8 cellular contexts compared by ENCODE assay signal in the genomic region with DNA sequence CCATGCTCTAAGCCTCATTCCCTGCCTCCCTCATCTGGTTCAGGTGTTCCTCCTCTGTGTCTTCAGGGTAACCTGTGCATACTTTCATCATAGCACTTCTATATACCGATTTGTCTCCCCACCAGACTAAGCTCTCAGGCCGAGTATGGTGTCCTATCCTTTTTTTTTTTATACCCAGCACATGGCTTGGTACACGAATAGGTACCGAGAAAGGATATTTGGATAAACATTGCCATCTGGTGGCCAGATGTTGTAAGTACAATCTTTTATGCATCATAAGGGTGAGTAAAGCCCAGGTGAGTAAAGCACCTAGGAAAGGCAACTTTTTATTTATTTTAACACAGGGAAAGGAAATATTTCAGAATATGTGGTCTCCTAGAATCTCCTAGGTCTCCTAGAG.
A peak's percentile ranks its signal among the peaks of the same experiment; 100 is the strongest.
DNase-seq lines count a peak whose midpoint lies in the region; ATAC-seq and TF ChIP-seq lines count a peak whose summit lies in the region.

No MANE protein-coding gene starts in this region.

- H3K4me1 ChIP-seq in MM.1S (ENCODE audit: low read length): no peaks in the 10 kb centered on the region
- no peaks in the 10 kb centered on the region for H3K4me1 ChIP-seq in esophagus muscularis mucosa
- H3K4me1 ChIP-seq in osteoblast (ENCODE audit: insufficient read depth, low read length): no peaks in the 10 kb centered on the region

- H3K36me3 ChIP-seq in MM.1S (replicated peaks; ENCODE audit: insufficient read depth, low read length) (no peaks in the 10 kb centered on the region), esophagus muscularis mucosa (no peaks in the 10 kb centered on the region), osteoblast (ENCODE audit: insufficient read depth, low read length) (no peaks in the 10 kb centered on the region)

- H3K4me3 Mint-ChIP-seq in activated CD4-positive, alpha-beta T cell treated with anti-CD3 and anti-CD28 coated beads for 36 hours: no peak overlapping the region
- no peak overlapping the region for H3K4me3 Mint-ChIP-seq in T-cell

- POLR2A ChIA-PET in activated CD4-positive, alpha-beta T cell treated with anti-CD3 and anti-CD28 coated beads for 36 hours (lab: Charles Lee): no interaction called here
- POLR2A ChIA-PET in T-cell (lab: Charles Lee): no interaction called here

- H4K20me1 ChIP-seq in MM.1S (ENCODE audit: insufficient read depth, low read length) (no peaks in the 10 kb centered on the region), osteoblast (ENCODE audit: insufficient read depth, low read length) (no peaks in the 10 kb centered on the region)

- H3K27ac ChIP-seq in MM.1S (ENCODE audit: low read length) (no peak overlapping the region), esophagus muscularis mucosa (replicated peaks in 1 of 4) (no peak overlapping the region), osteoblast (ENCODE audit: low read depth, low read length) (no peak overlapping the region), coronary artery (no peak overlapping the region)

- CTCF ChIA-PET in activated CD4-positive, alpha-beta T cell treated with anti-CD3 and anti-CD28 coated beads for 36 hours (lab: Charles Lee): interaction anchor here (0.5 to 1.7 kb wide), 10 partner anchors 11 to 872 kb away, joined by 3 to 6 read pairs (median 4); a partner anchor contains a TSS
- CTCF ChIA-PET in T-cell (lab: Charles Lee): interaction anchor here (0.6 to 1.7 kb wide), 12 partner anchors 10 to 1956 kb away, joined by 3 to 10 read pairs (median 4); no protein-coding TSS in a partner anchor

- no peaks in the 10 kb centered on the region for H3K79me2 ChIP-seq in MM.1S (ENCODE audit: low read length)
- H3K79me2 ChIP-seq in osteoblast (ENCODE audit: insufficient read depth, low read length): no peaks in the 10 kb centered on the region

- H3K36me3 Mint-ChIP-seq in activated CD4-positive, alpha-beta T cell treated with anti-CD3 and anti-CD28 coated beads for 36 hours (ENCODE audit: low read depth): peaks cover 5% of the 10 kb centered on the region
- peaks cover 15% of the 10 kb centered on the region for H3K36me3 Mint-ChIP-seq in T-cell

- H3K27ac Mint-ChIP-seq in activated CD4-positive, alpha-beta T cell treated with anti-CD3 and anti-CD28 coated beads for 36 hours: no peak overlapping the region
- peak overlapping the region in 1 of 2 donors; percentile 66 for H3K27ac Mint-ChIP-seq in T-cell

- no peak overlapping the region for H3K9ac ChIP-seq in MM.1S (ENCODE audit: low read length)

- no peaks in the 10 kb centered on the region for H3K4me1 Mint-ChIP-seq in activated CD4-positive, alpha-beta T cell treated with anti-CD3 and anti-CD28 coated beads for 36 hours
- H3K4me1 Mint-ChIP-seq in T-cell: peaks cover 0 to 7% (median 5%) of the 10 kb centered on the region in 3 donors

- H3K9me3 ChIP-seq in MM.1S (replicated peaks; ENCODE audit: insufficient read depth, low read length) (no peaks in the 10 kb centered on the region), esophagus muscularis mucosa (no peaks in the 10 kb centered on the region), osteoblast (ENCODE audit: low read depth, low read length) (no peaks in the 10 kb centered on the region)

- H3K27me3 Mint-ChIP-seq in activated CD4-positive, alpha-beta T cell treated with anti-CD3 and anti-CD28 coated beads for 36 hours: no peaks in the 10 kb centered on the region
- H3K27me3 Mint-ChIP-seq in T-cell: peaks cover 0 to 16% of the 10 kb centered on the region in 2 donors

- H3K27me3 ChIP-seq in MM.1S (replicated peaks; ENCODE audit: insufficient read depth, low read length) (no peaks in the 10 kb centered on the region), esophagus muscularis mucosa (no peaks in the 10 kb centered on the region), osteoblast (ENCODE audit: insufficient read depth, low read length) (peaks cover 10% of the 10 kb centered on the region)

- TF ChIP-seq EP300 in esophagus muscularis mucosa (IDR thresholded peaks at IDR 0.05): no peak

- no peak for TF ChIP-seq POLR2A in esophagus muscularis mucosa (IDR thresholded peaks at IDR 0.05; ENCODE audit: low read depth)

- H3F3A ChIP-seq in MM.1S (ENCODE audit: insufficient read depth, low read length): no peaks in the 10 kb centered on the region

- 30% methylated on average over 4 of the region's 4 CpGs for WGBS in esophagus muscularis mucosa

- peak; percentile 65 for TF ChIP-seq CTCF in MM.1S (IDR thresholded peaks at IDR 0.05; ENCODE audit: low read length)
- peak; percentile 50 to 63 (median 59) for TF ChIP-seq CTCF in esophagus muscularis mucosa (IDR thresholded peaks at IDR 0.05)
- peak; percentile 58 for TF ChIP-seq CTCF in osteoblast (IDR thresholded peaks at IDR 0.05; ENCODE audit: extremely low read depth, low read depth, low read length)
- no peak for TF ChIP-seq CTCF in coronary artery (IDR thresholded peaks at IDR 0.05)

- peaks cover 2% of the 10 kb centered on the region for H3K9me3 Mint-ChIP-seq in activated CD4-positive, alpha-beta T cell treated with anti-CD3 and anti-CD28 coated beads for 36 hours (ENCODE audit: low read depth)
- peaks cover 0 to 3% (median 2%) of the 10 kb centered on the region in 3 donors for H3K9me3 Mint-ChIP-seq in T-cell

- peak; percentile 16 for DNase-seq in activated CD4-positive, alpha-beta T cell treated with anti-CD3 and anti-CD28 coated beads for 36 hours
- DNase-seq in activated CD4-positive, alpha-beta T cell treated with anti-CD3 and anti-CD28 coated beads, Interleukin-2, amount 50 U/mL, for 48 hours: no peak
- DNase-seq in MM.1S: peak; percentile 75
- DNase-seq in T-cell: peak in 14 of 34 experiments; percentile 1 to 39 (median 10)
- no peak for DNase-seq in esophagus muscularis mucosa (ENCODE audit: extremely low spot score)
- DNase-seq in osteoblast (ENCODE audit: insufficient read length, low spot score, missing footprints): peak; percentile 49
- no peak for DNase-seq in coronary artery (ENCODE audit: low spot score)

- no peaks in the 10 kb centered on the region for H3K9me2 ChIP-seq in MM.1S (replicated peaks; ENCODE audit: insufficient read depth, low read length)

- ATAC-seq in activated CD4-positive, alpha-beta T cell treated with anti-CD3 and anti-CD28 coated beads for 36 hours: peak; percentile 82
- ATAC-seq in GM19468 (IDR thresholded peaks at IDR 0.05; ENCODE audit: extremely low read depth, unreplicated experiment) (peak; percentile 62), T-cell (replicated peaks in 1 of 4) (peak in 3 of 4 experiments; percentile 53 to 74 (median 72))

- H3K4me3 ChIP-seq in MM.1S (ENCODE audit: low read length): no peak overlapping the region
- H3K4me3 ChIP-seq in esophagus muscularis mucosa: no peak overlapping the region
- no peak overlapping the region for H3K4me3 ChIP-seq in osteoblast (ENCODE audit: insufficient read depth, low read length)
- H3K4me3 ChIP-seq in coronary artery: no peak overlapping the region

- H3K4me2 ChIP-seq in MM.1S (ENCODE audit: low read depth, low read length) (no peak overlapping the region), osteoblast (ENCODE audit: insufficient read depth, low read length) (no peak overlapping the region)

- H2AFZ ChIP-seq in MM.1S (ENCODE audit: low read length): no peak overlapping the region
- H2AFZ ChIP-seq in osteoblast (ENCODE audit: low read length): no peak overlapping the region

- intact Hi-C loops in activated CD4-positive, alpha-beta T cell treated with anti-CD3 and anti-CD28 coated beads for 36 hours (cut with DNase I, micrococcal nuclease): loop anchor here (1.0 to 10.0 kb wide), 11 partner anchors 67 to 999 kb away; a partner anchor contains a TSS
- intact Hi-C loops in esophagus muscularis mucosa (cut with DNase I): loop anchor here (5.0 to 10.0 kb wide), 3 partner anchors 109 to 899 kb away; no protein-coding TSS in a partner anchor

Comparison
In these comparisons a context has a peak if more than half of its experiments do, and no peak if none do; other contexts are left out.
1. DNase-seq: peak in activated CD4-positive, alpha-beta T cell treated with anti-CD3 and anti-CD28 coated beads for 36 hours (single experiment), MM.1S (single experiment) and osteoblast (single experiment); none in activated CD4-positive, alpha-beta T cell treated with anti-CD3 and anti-CD28 coated beads, Interleukin-2, amount 50 U/mL, for 48 hours (0 of 2), esophagus muscularis mucosa (single experiment) and coronary artery (single experiment).
2. Peak in every context shown above with its lines, with median percentiles within 50 percentile points of each other: ATAC-seq.